Comparison of ENCODE assay signal across 26 cellular contexts in genomic region chr5:150931368-150931965, GRCh38.
"Had no signal": no experiment of that assay in that cellular context is flagged by ENCODE, and none has a peak within 500 bp of the region (broad histone marks: within the 10 kb centered on the region; RNA-seq: fewer than 3 reads in every experiment).

No MANE protein-coding gene starts in this region.

- H3K27me3 Mint-ChIP-seq: activated CD4-positive, alpha-beta memory T cell treated with anti-CD3 and anti-CD28 coated beads for 36 hours; activated naive CD8-positive, alpha-beta T cell treated with anti-CD3 and anti-CD28 coated beads, Interleukin-2, amount 10 ng/mL, durations not matched to agents 7 days and 5 days; stimulated activated memory B cell treated with anti-CD40 and anti-IgM and Interleukin-4, amounts not matched to agents 10 μg/mL and 1 μg/mL and 100 μg/mL, for 72 hours; T-helper 17 cell had no signal

- H3K4me1 ChIP-seq: esophagus squamous epithelium, gastroesophageal sphincter, heart left ventricle, parathyroid adenoma, stomach, testis had no signal

- ATAC-seq: gastroesophageal sphincter; heart left ventricle; left cardiac atrium; sciatic nerve; stimulated activated memory B cell treated with anti-CD40 and anti-IgM and Interleukin-4, amounts not matched to agents 10 μg/mL and 1 μg/mL and 100 μg/mL, for 72 hours; T-helper 17 cell had no signal

- H3K4me1 Mint-ChIP-seq: activated naive CD8-positive, alpha-beta T cell treated with anti-CD3 and anti-CD28 coated beads, Interleukin-2, amount 10 ng/mL, durations not matched to agents 7 days and 5 days; endodermal cell; naive B cell; stimulated activated memory B cell treated with anti-CD40 and anti-IgM and Interleukin-4, amounts not matched to agents 10 μg/mL and 1 μg/mL and 100 μg/mL, for 72 hours; T-helper 17 cell had no signal

- H3K36me3 ChIP-seq: brain microvascular endothelial cell had no signal

- H3K27ac Mint-ChIP-seq: activated CD4-positive, alpha-beta memory T cell treated with anti-CD3 and anti-CD28 coated beads for 36 hours; activated naive CD4-positive, alpha-beta T cell treated with anti-CD3 and anti-CD28 coated beads for 36 hours; activated naive CD8-positive, alpha-beta T cell treated with anti-CD3 and anti-CD28 coated beads, Interleukin-2, amount 10 ng/mL, durations not matched to agents 7 days and 5 days; endodermal cell; naive B cell; stimulated activated memory B cell treated with anti-CD40 and anti-IgM and Interleukin-4, amounts not matched to agents 10 μg/mL and 1 μg/mL and 100 μg/mL, for 72 hours; T-helper 17 cell had no signal

- H3K4me3 ChIP-seq: esophagus squamous epithelium, gastroesophageal sphincter, heart left ventricle, stomach, testis had no signal

- H3K9ac ChIP-seq: parathyroid adenoma had no signal

- H2AFZ ChIP-seq: parathyroid adenoma had no signal

- H3K36me3 Mint-ChIP-seq: activated naive CD8-positive, alpha-beta T cell treated with anti-CD3 and anti-CD28 coated beads, Interleukin-2, amount 10 ng/mL, durations not matched to agents 7 days and 5 days; stimulated activated memory B cell treated with anti-CD40 and anti-IgM and Interleukin-4, amounts not matched to agents 10 μg/mL and 1 μg/mL and 100 μg/mL, for 72 hours had no signal

- H3K79me2 ChIP-seq: parathyroid adenoma had no signal

- FAIRE-seq: islet of Langerhans, small intestine had no signal

- H3K27ac ChIP-seq: brain microvascular endothelial cell, esophagus squamous epithelium, gastroesophageal sphincter, heart left ventricle, parathyroid adenoma, stomach, testis had no signal

- DNase-seq: activated CD4-positive, alpha-beta memory T cell treated with anti-CD3 and anti-CD28 coated beads for 36 hours; activated CD4-positive, alpha-beta T cell treated with anti-CD3 and anti-CD28 coated beads for 48 hours; activated effector memory CD4-positive, alpha-beta T cell treated with Interleukin-2 at 50 U/mL for 16 hours; activated naive CD4-positive, alpha-beta T cell treated with anti-CD3 and anti-CD28 coated beads for 36 hours; activated naive CD8-positive, alpha-beta T cell treated with anti-CD3 and anti-CD28 coated beads, Interleukin-2, amount 10 ng/mL, durations not matched to agents 7 days and 5 days; activated T-cell treated with anti-CD3 and anti-CD28 coated beads, Interleukin-2, amount 50 U/mL, for 48 hours; amygdala; brain microvascular endothelial cell; central memory CD4-positive, alpha-beta T cell; cortex of kidney; endodermal cell; esophagus squamous epithelium; heart left ventricle; left cardiac atrium; naive B cell; nucleus accumbens; small intestine; stomach; SW 1271; T-helper 17 cell; testis had no signal

- H3K4me3 Mint-ChIP-seq: activated CD4-positive, alpha-beta memory T cell treated with anti-CD3 and anti-CD28 coated beads for 36 hours; activated naive CD4-positive, alpha-beta T cell treated with anti-CD3 and anti-CD28 coated beads for 36 hours; activated naive CD8-positive, alpha-beta T cell treated with anti-CD3 and anti-CD28 coated beads, Interleukin-2, amount 10 ng/mL, durations not matched to agents 7 days and 5 days; endodermal cell; naive B cell; stimulated activated memory B cell treated with anti-CD40 and anti-IgM and Interleukin-4, amounts not matched to agents 10 μg/mL and 1 μg/mL and 100 μg/mL, for 72 hours; T-helper 17 cell had no signal

- H3K27me3 ChIP-seq: brain microvascular endothelial cell, esophagus squamous epithelium, gastroesophageal sphincter, heart left ventricle, stomach, testis had no signal

- H3K9me3 ChIP-seq: testis had no signal
